In the genomic region with DNA sequence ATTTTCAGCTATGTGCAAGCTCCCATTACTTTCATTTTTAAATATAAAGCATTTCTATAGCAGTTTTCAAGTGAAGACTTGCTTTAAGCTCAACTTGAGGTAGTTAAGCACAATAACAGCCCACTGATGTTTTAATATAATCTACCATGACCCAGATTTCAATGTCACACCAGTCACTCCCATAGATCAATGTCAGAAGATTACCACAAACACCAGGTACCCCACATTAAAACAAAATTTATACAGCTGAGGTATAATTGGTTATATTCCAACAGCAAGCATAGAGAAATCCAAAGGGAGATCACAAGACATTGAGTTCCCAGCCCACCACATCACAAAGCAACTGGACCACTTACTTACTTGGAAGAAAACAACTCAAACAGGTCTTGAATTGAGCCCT, we compare ENCODE assay signal across 16 cellular contexts. TPM values are rescaled to one million over a fixed set of nuclear protein-coding genes. Genes with fewer than 3 reads are reported as not detected.
"Had no signal": no experiment of that assay in that cellular context is flagged by ENCODE, and none has a peak within 500 bp of the region (broad histone marks: within the 10 kb centered on the region; RNA-seq: fewer than 3 reads in every experiment).

No MANE protein-coding gene starts in this region.

- H3K9me3 ChIP-seq: body of pancreas, stomach, thoracic aorta had no signal

- H3K27me3 ChIP-seq: body of pancreas, hepatocyte, stomach had no signal

- H3K4me3 ChIP-seq: body of pancreas, hepatocyte, stomach, thoracic aorta had no signal

- ATAC-seq: body of pancreas, left ventricle myocardium superior had no signal

- DNase-seq: activated CD4-positive, CD25-positive, alpha-beta regulatory T cell; activated effector memory CD4-positive, alpha-beta T cell treated with Interleukin-2 at 50 U/mL for 16 hours; body of pancreas; central memory CD4-positive, alpha-beta T cell; effector memory CD4-positive, alpha-beta T cell; left ventricle myocardium superior; mesendoderm; stimulated activated CD4-positive, alpha-beta T cell treated with anti-CD3 and anti-CD28 coated beads, Interleukin-15, amount 100 ng/mL, for 24 hours; stimulated activated CD4-positive, alpha-beta T cell treated with anti-CD3 and anti-CD28 coated beads, Interleukin-4, amount 100 ng/mL, for 24 hours; stomach had no signal

- H3K36me3 ChIP-seq: thoracic aorta had no signal

- H3K27ac ChIP-seq: body of pancreas, hepatocyte, parathyroid adenoma, stomach, thoracic aorta had no signal

RNA-seq across cellular contexts. Expression of a gene that starts 38.7 kb away (rescaled TPM):
- total RNA-seq: epithelial cell of proximal tubule, kidney epithelial cell, SK-MEL-5 had no signal
